ENCODE assay signal across 32 cellular contexts in the genomic region with DNA sequence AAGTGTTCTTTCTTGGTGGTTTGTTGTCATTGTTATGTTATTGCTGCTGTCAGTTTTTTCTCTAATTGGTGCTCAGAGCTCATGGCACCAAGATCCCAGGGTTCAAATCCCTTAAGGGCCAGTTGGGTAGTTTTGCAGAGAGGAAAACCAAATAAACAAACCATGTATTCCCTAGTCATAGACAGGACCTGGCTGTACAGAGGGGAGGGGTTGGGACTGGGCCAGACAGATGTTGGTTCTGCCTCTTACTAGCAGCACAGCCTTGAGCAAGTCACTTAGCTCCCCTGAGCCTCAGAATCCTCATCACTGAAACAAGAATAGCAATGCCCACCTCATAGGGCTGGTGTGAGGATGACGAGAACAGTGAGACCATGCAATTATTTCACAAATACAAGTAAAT. TPM values are rescaled to one million over a fixed set of nuclear protein-coding genes. Genes with fewer than 3 reads are reported as not detected.
DNase-seq lines count a peak whose midpoint lies in the region; ATAC-seq and TF ChIP-seq lines count a peak whose summit lies in the region.
"Had no signal": no experiment of that assay in that cellular context is flagged by ENCODE, and none has a peak within 500 bp of the region (broad histone marks: within the 10 kb centered on the region; RNA-seq: fewer than 3 reads in every experiment).

No MANE protein-coding gene starts in this region.

- no peaks in the 10 kb centered on the region for H3K27me3 Mint-ChIP-seq in osteocyte (ENCODE audit: unreplicated experiment)
- H3K27me3 Mint-ChIP-seq: stimulated activated naive CD8-positive, alpha-beta T cell treated with anti-CD3 and anti-CD28 coated beads, Interleukin-15, Interleukin-2, amounts not matched to agents 100 ng/mL and 50 ng/mL, for 24 hours had no signal

- H3K36me3 Mint-ChIP-seq in osteocyte (ENCODE audit: unreplicated experiment): peaks cover 25% of the 10 kb centered on the region
- H3K36me3 Mint-ChIP-seq: CD14-positive monocyte had no signal

- ATAC-seq in left ventricle myocardium superior: peak; percentile 56
- no peak for ATAC-seq in aorta (ENCODE audit: low FRiP score)
- ATAC-seq: HCT116, K562, left colon had no signal

- H3K9me2 ChIP-seq in PC-9 (ENCODE audit: insufficient read depth): no peaks in the 10 kb centered on the region

- H3K27ac Mint-ChIP-seq in osteocyte (ENCODE audit: unreplicated experiment): peak overlapping the region; percentile 86
- H3K27ac Mint-ChIP-seq: stimulated activated naive CD8-positive, alpha-beta T cell treated with anti-CD3 and anti-CD28 coated beads, Interleukin-15, Interleukin-2, amounts not matched to agents 100 ng/mL and 50 ng/mL, for 24 hours had no signal

- intact Hi-C loops in left ventricle myocardium superior (cut with micrococcal nuclease) (no loop called here), cardiac septum (cut with DNase I) (no loop called here), aorta (cut with DNase I) (no loop called here), PC-9 (cut with micrococcal nuclease; ENCODE audit: unreplicated experiment) (no loop called here)

- H4K20me1 ChIP-seq in PC-9 (ENCODE audit: insufficient read depth): no peaks in the 10 kb centered on the region

- CTCF ChIA-PET in PC-9 (lab: Charles Lee): interaction anchor here (0.6 to 0.7 kb wide), 3 partner anchors 8 to 440 kb away, joined by 3 to 6 read pairs (median 3); no protein-coding TSS in a partner anchor

- TF ChIP-seq CTCF in osteocyte (IDR thresholded peaks at IDR 0.05) (no peak), PC-9 (conservative IDR thresholded peaks at IDR 0.05) (no peak)

- H3K4me2 ChIP-seq in PC-9: no peak overlapping the region
- H3K4me2 ChIP-seq: smooth muscle cell had no signal

- H2AFZ ChIP-seq in PC-9: no peak overlapping the region

- no peaks in the 10 kb centered on the region for H3K9me3 Mint-ChIP-seq in osteocyte (ENCODE audit: unreplicated experiment)
- H3K9me3 Mint-ChIP-seq: CD14-positive monocyte; nephron; stimulated activated naive CD8-positive, alpha-beta T cell treated with anti-CD3 and anti-CD28 coated beads, Interleukin-15, Interleukin-2, amounts not matched to agents 100 ng/mL and 50 ng/mL, for 24 hours had no signal

- peaks cover 42% of the 10 kb centered on the region for H3F3A ChIP-seq in PC-9 (ENCODE audit: insufficient read depth, low read depth)

- H3K36me3 ChIP-seq in aorta (ENCODE audit: control insufficient read depth in 1 of 2, insufficient read depth in 2 of 2, low read length in 1 of 2) (no peaks in the 10 kb centered on the region), H7 (replicated peaks; ENCODE audit: control insufficient read depth, insufficient read depth, low read length) (no peaks in the 10 kb centered on the region), PC-9 (ENCODE audit: low read depth) (0 out of 2 replicates have a peak, but pooled peaks cover 3% of the 10 kb centered on the region)
- H3K36me3 ChIP-seq: adrenal gland, colonic mucosa, vagina had no signal

- H3K4me3 ChIP-seq in aorta (ENCODE audit: low read length in 2 of 2) (no peak overlapping the region), H7 (ENCODE audit: insufficient read depth, low read depth, low read length) (no peak overlapping the region), PC-9 (no peak overlapping the region)
- H3K4me3 ChIP-seq: adrenal gland, colonic mucosa, K562, smooth muscle cell, testis, vagina had no signal

- peaks cover 34% of the 10 kb centered on the region for H3K79me2 ChIP-seq in PC-9 (ENCODE audit: low read depth)

- H3K4me1 ChIP-seq in aorta (ENCODE audit: control insufficient read depth in 1 of 2, insufficient read depth in 2 of 2, low read length in 2 of 2) (peaks cover 2 to 6% of the 10 kb centered on the region in 2 donors), PC-9 (replicated peaks; ENCODE audit: insufficient read depth) (peaks cover 44% of the 10 kb centered on the region)
- H3K4me1 ChIP-seq: adrenal gland, colonic mucosa, testis had no signal

- H3K27me3 ChIP-seq in aorta (ENCODE audit: control insufficient read depth in 1 of 2, insufficient read depth in 2 of 2, low read length in 1 of 2): no peaks in the 10 kb centered on the region
- no peaks in the 10 kb centered on the region for H3K27me3 ChIP-seq in H7 (ENCODE audit: control insufficient read depth, insufficient read depth, low read length)
- H3K27me3 ChIP-seq in PC-9 (ENCODE audit: insufficient read depth, low read depth): no peaks in the 10 kb centered on the region
- H3K27me3 ChIP-seq: adrenal gland, brain microvascular endothelial cell, colonic mucosa, testis, vagina had no signal

- H3K4me3 Mint-ChIP-seq in osteocyte (ENCODE audit: unreplicated experiment): no peak overlapping the region
- H3K4me3 Mint-ChIP-seq: CD14-positive monocyte; nephron; stimulated activated naive CD8-positive, alpha-beta T cell treated with anti-CD3 and anti-CD28 coated beads, Interleukin-15, Interleukin-2, amounts not matched to agents 100 ng/mL and 50 ng/mL, for 24 hours had no signal

- no peak for DNase-seq in left ventricle myocardium superior
- no peak for DNase-seq in cardiac septum (ENCODE audit: low spot score)
- DNase-seq in fibroblast of gingiva (ENCODE audit: low read depth): peak; percentile 64
- DNase-seq in osteocyte (ENCODE audit: extremely low spot score, unreplicated experiment): no peak
- DNase-seq in aorta: peak; percentile 64 to 65
- DNase-seq in KG1 (lab: John Stamatoyannopoulos, UW): no peak
- no peak for DNase-seq in H7
- DNase-seq in PC-9: no peak
- DNase-seq: activated CD4-positive, alpha-beta T cell treated with anti-CD3 and anti-CD28 coated beads, Interleukin-2, amount 50 U/mL, for 48 hours; activated naive CD4-positive, alpha-beta T cell treated with Interleukin-2 at 50 U/mL for 16 hours; adrenal gland; brain microvascular endothelial cell; Caco-2; colonic mucosa; effector CD8-positive, alpha-beta T cell; GF-D8; left colon; mammary epithelial cell; NCI-H1930; NCI-H524; retina; SHP77; stimulated activated CD4-positive, alpha-beta T cell treated with anti-CD3 and anti-CD28 coated beads, Interleukin-1b, Interleukin-23, amount 100 ng/mL, for 48 hours; T-helper 2 cell; testis had no signal

- POLR2A ChIA-PET in PC-9 (lab: Charles Lee; ENCODE audit: unreplicated experiment): no interaction called here

- H3K27ac ChIP-seq in aorta (ENCODE audit: low read depth in 1 of 2, low read length in 2 of 2) (peak overlapping the region in 1 of 2 donors; percentile 9), PC-9 (no peak overlapping the region)
- H3K27ac ChIP-seq: adrenal gland, brain microvascular endothelial cell, colonic mucosa, testis, vagina had no signal

- no TSS peak for BruUV-seq in PC-9 (replicated peaks; lab: Mats Ljungman, UMichigan)

- H3K9me3 ChIP-seq in aorta (ENCODE audit: control insufficient read depth, low read length): no peaks in the 10 kb centered on the region
- no peaks in the 10 kb centered on the region for H3K9me3 ChIP-seq in PC-9 (ENCODE audit: insufficient read depth, low read depth)
- H3K9me3 ChIP-seq: adrenal gland, Caco-2, colonic mucosa, testis, vagina had no signal

- 62 to 71% methylated on average over 1 of the region's 1 CpG for WGBS in aorta, 2 donors

- peaks cover 82% of the 10 kb centered on the region for H3K4me1 Mint-ChIP-seq in osteocyte (ENCODE audit: unreplicated experiment)

RNA-seq across cellular contexts. Expression of gene LTBP2, which starts 53.4 kb away (rescaled TPM):
- total RNA-seq in left ventricle myocardium superior: 16.0 TPM
- 93.7 TPM for total RNA-seq in cardiac septum
- 377 and 379 TPM in 2 replicates for total RNA-seq in osteocyte
- 100 to 1,000 TPM; 209 to 363 TPM for total RNA-seq in aorta
- 100 to 1,000 TPM in 1 of 2 donors, 10 to 100 TPM in 1; 40.4 to 247 TPM for polyA plus RNA-seq in aorta
- total RNA-seq in H7 (2014; rRNA removed; shearing (Covaris generic)): 1.3 and 2.0 TPM in 2 replicates
- total RNA-seq in PC-9 (2021): 121 and 124 TPM in 2 replicates

Comparison
In these comparisons a context has a peak if more than half of its experiments do, and no peak if none do; other contexts are left out.
1. DNase-seq: peak in fibroblast of gingiva (single experiment) and aorta (2 of 2); none in left ventricle myocardium superior (single experiment), cardiac septum (single experiment), osteocyte (single experiment), KG1 (single experiment), H7 (single experiment) and PC-9 (0 of 2).